Comparison of ENCODE assay signal across 1 cellular context in the genomic region with DNA sequence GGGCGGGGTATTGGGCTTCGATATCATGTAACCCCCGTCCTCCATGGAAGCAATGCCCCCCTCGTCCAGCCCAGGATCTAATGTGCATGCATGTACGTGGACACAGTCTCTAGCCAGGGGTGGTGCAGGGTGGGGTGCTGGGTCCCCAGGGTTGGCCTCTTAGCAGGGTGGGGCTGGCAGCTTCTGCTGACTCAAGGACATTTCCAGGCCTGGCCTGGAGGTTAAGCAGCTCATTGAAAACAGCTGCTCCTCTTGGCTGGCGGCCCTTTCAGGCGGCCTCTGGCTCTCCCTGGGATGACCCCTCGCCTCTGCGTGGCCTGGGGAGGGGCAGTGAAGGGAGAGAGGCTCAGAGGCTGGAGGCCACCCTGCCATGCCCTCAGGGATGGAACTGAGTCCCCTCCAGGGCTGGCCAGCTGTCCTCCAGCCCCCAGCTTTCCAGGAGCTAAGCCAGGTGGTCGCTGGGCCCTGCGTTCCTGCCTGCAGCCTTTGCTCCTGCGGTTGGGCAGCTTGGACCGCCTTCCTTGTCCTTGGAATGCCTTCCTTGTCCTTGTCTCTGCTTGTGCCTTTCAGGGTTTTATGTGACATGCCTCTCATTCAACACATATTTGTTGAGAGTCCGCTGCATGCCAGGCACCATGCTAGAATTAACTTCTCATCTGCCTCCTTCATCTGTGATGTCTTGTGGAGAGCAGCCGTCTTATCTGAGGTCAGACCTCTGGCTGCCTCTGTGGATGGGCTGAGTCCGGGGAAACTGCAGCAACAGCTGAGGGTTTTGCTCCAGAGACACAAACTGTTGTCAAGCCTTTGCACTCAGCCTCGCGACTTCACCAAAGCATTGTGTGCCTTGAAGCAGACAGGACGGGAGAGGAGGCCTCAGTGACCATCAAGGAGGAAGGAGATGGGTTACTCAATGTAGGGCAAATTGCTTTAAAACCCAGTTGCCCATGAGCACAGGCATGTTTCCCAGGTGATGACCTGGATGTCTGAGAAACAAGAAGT.
A peak's percentile ranks its signal among the peaks of the same experiment; 100 is the strongest.
TF ChIP-seq lines count a peak whose summit lies in the region.

No MANE protein-coding gene starts in this region.

TF ChIP-seq in HepG2, 621 proteins besides CTCF, POLR2A, EP300 and RAD21 (continued from another document):
- TF ChIP-seq MAFK (conservative IDR thresholded peaks at IDR 0.05 in 1 of 2, IDR thresholded peaks at IDR 0.05 in 1 of 2; ENCODE audit: low read length in 2 of 2), result peak in 1 of 2 experiments; percentile 13; a peak in 1 of 4 replicates
- no peak for TF ChIP-seq GTF3A (CRISPR knock-in tag; conservative IDR thresholded peaks at IDR 0.05)
- TF ChIP-seq, protein P1, sequence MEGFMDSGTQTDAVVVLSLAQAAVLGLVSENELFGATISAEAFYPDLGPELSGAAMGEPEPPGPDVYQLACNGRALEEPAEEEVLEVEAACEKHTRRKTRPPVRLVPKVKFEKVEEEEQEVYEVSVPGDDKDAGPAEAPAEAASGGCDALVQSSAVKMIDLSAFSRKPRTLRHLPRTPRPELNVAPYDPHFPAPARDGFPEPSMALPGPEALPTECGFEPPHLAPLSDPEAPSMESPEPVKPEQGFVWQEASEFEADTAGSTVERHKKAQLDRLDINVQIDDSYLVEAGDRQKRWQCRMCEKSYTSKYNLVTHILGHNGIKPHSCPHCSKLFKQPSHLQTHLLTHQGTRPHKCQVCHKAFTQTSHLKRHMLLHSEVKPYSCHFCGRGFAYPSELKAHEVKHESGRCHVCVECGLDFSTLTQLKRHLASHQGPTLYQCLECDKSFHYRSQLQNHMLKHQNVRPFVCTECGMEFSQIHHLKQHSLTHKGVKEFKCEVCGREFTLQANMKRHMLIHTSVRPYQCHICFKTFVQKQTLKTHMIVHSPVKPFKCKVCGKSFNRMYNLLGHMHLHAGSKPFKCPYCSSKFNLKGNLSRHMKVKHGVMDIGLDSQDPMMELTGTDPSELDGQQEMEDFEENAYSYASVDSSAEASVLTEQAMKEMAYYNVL (CRISPR knock-in tag; IDR thresholded peaks at IDR 0.05; ENCODE audit: borderline replicate concordance), result no peak
- TF ChIP-seq, protein P2, sequence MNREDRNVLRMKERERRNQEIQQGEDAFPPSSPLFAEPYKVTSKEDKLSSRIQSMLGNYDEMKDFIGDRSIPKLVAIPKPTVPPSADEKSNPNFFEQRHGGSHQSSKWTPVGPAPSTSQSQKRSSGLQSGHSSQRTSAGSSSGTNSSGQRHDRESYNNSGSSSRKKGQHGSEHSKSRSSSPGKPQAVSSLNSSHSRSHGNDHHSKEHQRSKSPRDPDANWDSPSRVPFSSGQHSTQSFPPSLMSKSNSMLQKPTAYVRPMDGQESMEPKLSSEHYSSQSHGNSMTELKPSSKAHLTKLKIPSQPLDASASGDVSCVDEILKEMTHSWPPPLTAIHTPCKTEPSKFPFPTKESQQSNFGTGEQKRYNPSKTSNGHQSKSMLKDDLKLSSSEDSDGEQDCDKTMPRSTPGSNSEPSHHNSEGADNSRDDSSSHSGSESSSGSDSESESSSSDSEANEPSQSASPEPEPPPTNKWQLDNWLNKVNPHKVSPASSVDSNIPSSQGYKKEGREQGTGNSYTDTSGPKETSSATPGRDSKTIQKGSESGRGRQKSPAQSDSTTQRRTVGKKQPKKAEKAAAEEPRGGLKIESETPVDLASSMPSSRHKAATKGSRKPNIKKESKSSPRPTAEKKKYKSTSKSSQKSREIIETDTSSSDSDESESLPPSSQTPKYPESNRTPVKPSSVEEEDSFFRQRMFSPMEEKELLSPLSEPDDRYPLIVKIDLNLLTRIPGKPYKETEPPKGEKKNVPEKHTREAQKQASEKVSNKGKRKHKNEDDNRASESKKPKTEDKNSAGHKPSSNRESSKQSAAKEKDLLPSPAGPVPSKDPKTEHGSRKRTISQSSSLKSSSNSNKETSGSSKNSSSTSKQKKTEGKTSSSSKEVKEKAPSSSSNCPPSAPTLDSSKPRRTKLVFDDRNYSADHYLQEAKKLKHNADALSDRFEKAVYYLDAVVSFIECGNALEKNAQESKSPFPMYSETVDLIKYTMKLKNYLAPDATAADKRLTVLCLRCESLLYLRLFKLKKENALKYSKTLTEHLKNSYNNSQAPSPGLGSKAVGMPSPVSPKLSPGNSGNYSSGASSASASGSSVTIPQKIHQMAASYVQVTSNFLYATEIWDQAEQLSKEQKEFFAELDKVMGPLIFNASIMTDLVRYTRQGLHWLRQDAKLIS (CRISPR knock-in tag; IDR thresholded peaks at IDR 0.05), result no peak
- no peak for TF ChIP-seq RBFOX2 (IDR thresholded peaks at IDR 0.05; ENCODE audit: low read depth, low read length)
